In genomic region chr17:27396045-27396444, GRCh38 we compare ENCODE assay signal across 24 cellular contexts.
"Had no signal": no experiment of that assay in that cellular context is flagged by ENCODE, and none has a peak within 500 bp of the region (broad histone marks: within the 10 kb centered on the region; RNA-seq: fewer than 3 reads in every experiment).

No MANE protein-coding gene starts in this region.

- H2AFZ ChIP-seq: hepatocyte had no signal

- ATAC-seq: natural killer cell; stimulated activated naive CD8-positive, alpha-beta T cell treated with anti-CD3 and anti-CD28 coated beads, Interleukin-15, amount 100 ng/mL, for 72 hours had no signal

- H3K4me1 Mint-ChIP-seq: central memory CD8-positive, alpha-beta T cell; memory B cell; natural killer cell; stimulated activated naive CD8-positive, alpha-beta T cell treated with anti-CD3 and anti-CD28 coated beads, Interleukin-15, amount 100 ng/mL, for 72 hours had no signal

- H3K4me3 ChIP-seq: coronary artery, esophagus squamous epithelium, hepatocyte, lung, pancreas, right lobe of liver, smooth muscle cell, thyroid gland had no signal

- H3K36me3 ChIP-seq: esophagus squamous epithelium, neutrophil, pancreas, right lobe of liver, thyroid gland had no signal

- H3K36me3 Mint-ChIP-seq: memory B cell, natural killer cell, type B pancreatic cell had no signal

- H3K27ac ChIP-seq: neutrophil, pancreas, right lobe of liver, thyroid gland had no signal

- H3K9me3 Mint-ChIP-seq: central memory CD8-positive, alpha-beta T cell; memory B cell; natural killer cell; stimulated activated naive CD8-positive, alpha-beta T cell treated with anti-CD3 and anti-CD28 coated beads, Interleukin-15, amount 100 ng/mL, for 72 hours had no signal

- H3K4me3 Mint-ChIP-seq: central memory CD8-positive, alpha-beta T cell; memory B cell; natural killer cell; stimulated activated naive CD8-positive, alpha-beta T cell treated with anti-CD3 and anti-CD28 coated beads, Interleukin-15, amount 100 ng/mL, for 72 hours; type B pancreatic cell had no signal

- H3K9me3 ChIP-seq: esophagus squamous epithelium, neutrophil, pancreas, right lobe of liver, thyroid gland had no signal

- H3K27ac Mint-ChIP-seq: memory B cell, natural killer cell, type B pancreatic cell had no signal

- H3K4me1 ChIP-seq: right lobe of liver had no signal

- H3K4me2 ChIP-seq: hepatocyte, smooth muscle cell had no signal

- H3K27me3 ChIP-seq: hepatocyte, pancreas, right lobe of liver, thyroid gland had no signal

- H3K79me2 ChIP-seq: hepatocyte had no signal

- DNase-seq: dermis blood vessel endothelial cell; effector memory CD4-positive, alpha-beta T cell; erythroblast; esophagus squamous epithelium; left cardiac atrium; natural killer cell; pancreas; retina; right lobe of liver; stimulated activated CD4-positive, alpha-beta T cell treated with anti-CD3 and anti-CD28 coated beads, Interleukin-12 subunit alpha, Interleukin-12 subunit beta, amount 100 ng/mL, for 4 hours; stimulated activated CD4-positive, alpha-beta T cell treated with anti-CD3 and anti-CD28 coated beads, Interleukin-1b, Interleukin-23, amount 100 ng/mL, for 48 hours; stimulated activated CD4-positive, alpha-beta T cell treated with anti-CD3 and anti-CD28 coated beads, Interleukin-4, amount 100 ng/mL, for 1 hour; stimulated activated CD8-positive, alpha-beta memory T cell treated with anti-CD3 and anti-CD28 coated beads, Interleukin-4, amount 100 ng/mL, for 48 hours; stimulated activated naive CD4-positive, alpha-beta T cell; stimulated activated naive CD8-positive, alpha-beta T cell treated with anti-CD3 and anti-CD28 coated beads, Interleukin-15, amount 100 ng/mL, for 72 hours; thyroid gland had no signal
